ENCODE assay signal across 1 cellular context in genomic region chr15:76217867-76218217, GRCh38.
TF ChIP-seq lines count a peak whose summit lies in the region.

No MANE protein-coding gene starts in this region.

TF ChIP-seq in HCT116, 20 proteins besides CTCF, POLR2A, EP300 and RAD21 (continued from another document):
- no peak for TF ChIP-seq POLR2AphosphoS5 (IDR thresholded peaks at IDR 0.05; ENCODE audit: low read depth, low read length)
- TF ChIP-seq SRF (IDR thresholded peaks at IDR 0.05; ENCODE audit: low read depth), result no peak
TF ChIP-seq in HCT116: peak in this region for 0.
